Comparison of ENCODE assay signal across 34 cellular contexts in genomic region chr5:63141582-63141981, GRCh38.
"Had no signal": no experiment of that assay in that cellular context is flagged by ENCODE, and none has a peak within 500 bp of the region (broad histone marks: within the 10 kb centered on the region; RNA-seq: fewer than 3 reads in every experiment).

No MANE protein-coding gene starts in this region.

- H3K4me1 Mint-ChIP-seq: activated naive CD4-positive, alpha-beta T cell treated with anti-CD3 and anti-CD28 coated beads, Interleukin-2, amount 10 ng/mL, durations not matched to agents 7 days and 5 days; activated naive CD4-positive, alpha-beta T cell treated with anti-CD3 and anti-CD28 coated beads, Interleukin-2, amount 50 U/mL, for 24 hours; activated naive CD8-positive, alpha-beta T cell treated with anti-CD3 and anti-CD28 coated beads for 36 hours; activated naive CD8-positive, alpha-beta T cell treated with anti-CD3 and anti-CD28 coated beads, Interleukin-2, amount 10 ng/mL, durations not matched to agents 7 days and 5 days; activated naive CD8-positive, alpha-beta T cell treated with anti-CD3 and anti-CD28 coated beads, Interleukin-2, amount 50 U/mL, for 24 hours; activated T-helper 17 cell treated with anti-CD3 and anti-CD28 coated beads, Interleukin-2, amount 50 U/mL, for 72 hours; brain; central memory CD8-positive, alpha-beta T cell had no signal

- H3K36me3 Mint-ChIP-seq: activated naive CD4-positive, alpha-beta T cell treated with anti-CD3 and anti-CD28 coated beads, Interleukin-2, amount 10 ng/mL, durations not matched to agents 7 days and 5 days; activated naive CD4-positive, alpha-beta T cell treated with anti-CD3 and anti-CD28 coated beads, Interleukin-2, amount 50 U/mL, for 24 hours; activated naive CD4-positive, alpha-beta T cell treated with anti-CD3 and anti-CD28 coated beads, Interleukin-2, amount 50 U/mL, for 72 hours; activated naive CD8-positive, alpha-beta T cell; activated naive CD8-positive, alpha-beta T cell treated with anti-CD3 and anti-CD28 coated beads for 36 hours; activated naive CD8-positive, alpha-beta T cell treated with anti-CD3 and anti-CD28 coated beads, Interleukin-2, amount 10 ng/mL, durations not matched to agents 7 days and 5 days; brain had no signal

- H3K27me3 Mint-ChIP-seq: activated naive CD4-positive, alpha-beta T cell treated with anti-CD3 and anti-CD28 coated beads, Interleukin-2, amount 10 ng/mL, durations not matched to agents 7 days and 5 days; activated naive CD4-positive, alpha-beta T cell treated with anti-CD3 and anti-CD28 coated beads, Interleukin-2, amount 50 U/mL, for 24 hours; activated naive CD8-positive, alpha-beta T cell; activated naive CD8-positive, alpha-beta T cell treated with anti-CD3 and anti-CD28 coated beads for 36 hours; activated naive CD8-positive, alpha-beta T cell treated with anti-CD3 and anti-CD28 coated beads, Interleukin-2, amount 10 ng/mL, durations not matched to agents 7 days and 5 days; activated naive CD8-positive, alpha-beta T cell treated with anti-CD3 and anti-CD28 coated beads, Interleukin-2, amount 50 U/mL, for 24 hours; activated T-cell treated with anti-CD3 and anti-CD28 coated beads, Interleukin-2, amount 50 U/mL, for 24 hours; activated T-helper 17 cell treated with anti-CD3 and anti-CD28 coated beads, Interleukin-2, amount 50 U/mL, for 72 hours; central memory CD8-positive, alpha-beta T cell had no signal

- H3K4me3 Mint-ChIP-seq: activated naive CD4-positive, alpha-beta T cell treated with anti-CD3 and anti-CD28 coated beads for 36 hours; activated naive CD4-positive, alpha-beta T cell treated with anti-CD3 and anti-CD28 coated beads, Interleukin-2, amount 10 ng/mL, durations not matched to agents 7 days and 5 days; activated naive CD4-positive, alpha-beta T cell treated with anti-CD3 and anti-CD28 coated beads, Interleukin-2, amount 50 U/mL, for 24 hours; activated naive CD8-positive, alpha-beta T cell; activated naive CD8-positive, alpha-beta T cell treated with anti-CD3 and anti-CD28 coated beads for 36 hours; activated naive CD8-positive, alpha-beta T cell treated with anti-CD3 and anti-CD28 coated beads, Interleukin-2, amount 10 ng/mL, durations not matched to agents 7 days and 5 days; activated naive CD8-positive, alpha-beta T cell treated with anti-CD3 and anti-CD28 coated beads, Interleukin-2, amount 50 U/mL, for 24 hours; activated T-cell treated with anti-CD3 and anti-CD28 coated beads, Interleukin-2, amount 50 U/mL, for 24 hours; activated T-cell treated with anti-CD3 and anti-CD28 coated beads, Interleukin-2, amount 50 U/mL, for 4 hours; activated T-cell treated with anti-CD3 and anti-CD28 coated beads, Interleukin-2, amount 50 U/mL, for 72 hours; activated T-helper 1 cell treated with anti-CD3 and anti-CD28 coated beads, Interleukin-12 subunit alpha, Interleukin-12 subunit beta, Interleukin-2, Interleukin-4 antibody, amounts not matched to agents 30 ng/mL and 10 ng/mL and 1 ng/mL, durations not matched to agents 14 hours and 24 hours and 36 hours; activated T-helper 17 cell treated with anti-CD3 and anti-CD28 coated beads, Interleukin-2, amount 50 U/mL, for 72 hours; brain; central memory CD8-positive, alpha-beta T cell had no signal

- ATAC-seq: activated naive CD4-positive, alpha-beta T cell treated with anti-CD3 and anti-CD28 coated beads, Interleukin-2, amount 50 U/mL, for 72 hours; activated naive CD8-positive, alpha-beta T cell treated with anti-CD3 and anti-CD28 coated beads, Interleukin-2, amount 50 U/mL, for 24 hours; activated T-cell treated with anti-CD3 and anti-CD28 coated beads, Interleukin-2, amount 50 U/mL, for 4 hours; activated T-cell treated with anti-CD3 and anti-CD28 coated beads, Interleukin-2, amount 50 U/mL, for 72 hours; activated T-helper 17 cell treated with anti-CD3 and anti-CD28 coated beads, Interleukin-2, amount 50 U/mL, for 72 hours; body of pancreas had no signal

- DNase-seq: activated effector memory CD4-positive, alpha-beta T cell treated with anti-CD3 and anti-CD28 coated beads, Interleukin-2, amount 50 U/mL, for 16 hours; activated effector memory CD4-positive, alpha-beta T cell treated with Interleukin-2 at 50 U/mL for 16 hours; activated gamma-delta T cell; activated gamma-delta T cell treated with Interleukin-2 at 50 U/mL for 16 hours; activated naive CD4-positive, alpha-beta T cell; activated naive CD4-positive, alpha-beta T cell treated with anti-CD3 and anti-CD28 coated beads for 36 hours; activated naive CD4-positive, alpha-beta T cell treated with anti-CD3 and anti-CD28 coated beads, Interleukin-2, amount 10 ng/mL, durations not matched to agents 7 days and 5 days; activated naive CD4-positive, alpha-beta T cell treated with anti-CD3 and anti-CD28 coated beads, Interleukin-2, amount 50 U/mL, for 16 hours; activated naive CD4-positive, alpha-beta T cell treated with Interleukin-2 at 50 U/mL for 16 hours; activated naive CD8-positive, alpha-beta T cell treated with anti-CD3 and anti-CD28 coated beads for 36 hours; activated naive CD8-positive, alpha-beta T cell treated with anti-CD3 and anti-CD28 coated beads, Interleukin-2, amount 10 ng/mL, durations not matched to agents 7 days and 5 days; activated naive CD8-positive, alpha-beta T cell treated with anti-CD3 and anti-CD28 coated beads, Interleukin-2, amount 50 U/mL, for 24 hours; activated T-cell treated with anti-CD3 and anti-CD28 coated beads, Interleukin-2, amount 50 U/mL, for 1 hour; activated T-cell treated with anti-CD3 and anti-CD28 coated beads, Interleukin-2, amount 50 U/mL, for 24 hours; activated T-cell treated with anti-CD3 and anti-CD28 coated beads, Interleukin-2, amount 50 U/mL, for 4 hours; activated T-cell treated with anti-CD3 and anti-CD28 coated beads, Interleukin-2, amount 50 U/mL, for 48 hours; activated T-cell treated with anti-CD3 and anti-CD28 coated beads, Interleukin-2, amount 50 U/mL, for 72 hours; adrenal gland; amniotic stem cell; amygdala; anterior cingulate cortex; aorta; body of pancreas; brain microvascular endothelial cell; central memory CD4-positive, alpha-beta T cell; cerebellar nuclear complex had no signal

- H3K9me3 Mint-ChIP-seq: activated naive CD4-positive, alpha-beta T cell treated with anti-CD3 and anti-CD28 coated beads for 36 hours; activated naive CD4-positive, alpha-beta T cell treated with anti-CD3 and anti-CD28 coated beads, Interleukin-2, amount 10 ng/mL, durations not matched to agents 7 days and 5 days; activated naive CD4-positive, alpha-beta T cell treated with anti-CD3 and anti-CD28 coated beads, Interleukin-2, amount 50 U/mL, for 24 hours; activated naive CD8-positive, alpha-beta T cell treated with anti-CD3 and anti-CD28 coated beads, Interleukin-2, amount 10 ng/mL, durations not matched to agents 7 days and 5 days; activated naive CD8-positive, alpha-beta T cell treated with anti-CD3 and anti-CD28 coated beads, Interleukin-2, amount 50 U/mL, for 24 hours; activated T-cell treated with anti-CD3 and anti-CD28 coated beads, Interleukin-2, amount 50 U/mL, for 24 hours; activated T-cell treated with anti-CD3 and anti-CD28 coated beads, Interleukin-2, amount 50 U/mL, for 4 hours; activated T-cell treated with anti-CD3 and anti-CD28 coated beads, Interleukin-2, amount 50 U/mL, for 72 hours; activated T-helper 1 cell treated with anti-CD3 and anti-CD28 coated beads, Interleukin-12 subunit alpha, Interleukin-12 subunit beta, Interleukin-2, Interleukin-4 antibody, amounts not matched to agents 30 ng/mL and 10 ng/mL and 1 ng/mL, durations not matched to agents 14 hours and 24 hours and 36 hours; activated T-helper 17 cell treated with anti-CD3 and anti-CD28 coated beads, Interleukin-2, amount 50 U/mL, for 72 hours; activated T-helper 2 cell treated with anti-CD3 and anti-CD28 coated beads, Interferon-gamma antibody, Interleukin-2, Interleukin-4, amounts not matched to agents 10 μg/mL and 5 μg/mL and 100 μg/mL, durations not matched to agents 14 hours and 24 hours and 36 hours; brain had no signal

- H3K27ac Mint-ChIP-seq: activated naive CD4-positive, alpha-beta T cell treated with anti-CD3 and anti-CD28 coated beads for 36 hours; activated naive CD4-positive, alpha-beta T cell treated with anti-CD3 and anti-CD28 coated beads, Interleukin-2, amount 10 ng/mL, durations not matched to agents 7 days and 5 days; activated naive CD4-positive, alpha-beta T cell treated with anti-CD3 and anti-CD28 coated beads, Interleukin-2, amount 50 U/mL, for 24 hours; activated naive CD4-positive, alpha-beta T cell treated with anti-CD3 and anti-CD28 coated beads, Interleukin-2, amount 50 U/mL, for 72 hours; activated naive CD8-positive, alpha-beta T cell; activated naive CD8-positive, alpha-beta T cell treated with anti-CD3 and anti-CD28 coated beads for 36 hours; activated naive CD8-positive, alpha-beta T cell treated with anti-CD3 and anti-CD28 coated beads, Interleukin-2, amount 10 ng/mL, durations not matched to agents 7 days and 5 days; activated naive CD8-positive, alpha-beta T cell treated with anti-CD3 and anti-CD28 coated beads, Interleukin-2, amount 50 U/mL, for 24 hours; activated T-cell treated with anti-CD3 and anti-CD28 coated beads, Interleukin-2, amount 50 U/mL, for 24 hours; activated T-cell treated with anti-CD3 and anti-CD28 coated beads, Interleukin-2, amount 50 U/mL, for 72 hours; activated T-helper 1 cell treated with anti-CD3 and anti-CD28 coated beads, Interleukin-12 subunit alpha, Interleukin-12 subunit beta, Interleukin-2, Interleukin-4 antibody, amounts not matched to agents 30 ng/mL and 10 ng/mL and 1 ng/mL, durations not matched to agents 14 hours and 24 hours and 36 hours; activated T-helper 17 cell treated with anti-CD3 and anti-CD28 coated beads, Interleukin-2, amount 50 U/mL, for 72 hours; activated T-helper 2 cell treated with anti-CD3 and anti-CD28 coated beads, Interferon-gamma antibody, Interleukin-2, Interleukin-4, amounts not matched to agents 10 μg/mL and 5 μg/mL and 100 μg/mL, durations not matched to agents 14 hours and 24 hours and 36 hours; brain had no signal
